24 cellular contexts compared by ENCODE assay signal in the genomic region with DNA sequence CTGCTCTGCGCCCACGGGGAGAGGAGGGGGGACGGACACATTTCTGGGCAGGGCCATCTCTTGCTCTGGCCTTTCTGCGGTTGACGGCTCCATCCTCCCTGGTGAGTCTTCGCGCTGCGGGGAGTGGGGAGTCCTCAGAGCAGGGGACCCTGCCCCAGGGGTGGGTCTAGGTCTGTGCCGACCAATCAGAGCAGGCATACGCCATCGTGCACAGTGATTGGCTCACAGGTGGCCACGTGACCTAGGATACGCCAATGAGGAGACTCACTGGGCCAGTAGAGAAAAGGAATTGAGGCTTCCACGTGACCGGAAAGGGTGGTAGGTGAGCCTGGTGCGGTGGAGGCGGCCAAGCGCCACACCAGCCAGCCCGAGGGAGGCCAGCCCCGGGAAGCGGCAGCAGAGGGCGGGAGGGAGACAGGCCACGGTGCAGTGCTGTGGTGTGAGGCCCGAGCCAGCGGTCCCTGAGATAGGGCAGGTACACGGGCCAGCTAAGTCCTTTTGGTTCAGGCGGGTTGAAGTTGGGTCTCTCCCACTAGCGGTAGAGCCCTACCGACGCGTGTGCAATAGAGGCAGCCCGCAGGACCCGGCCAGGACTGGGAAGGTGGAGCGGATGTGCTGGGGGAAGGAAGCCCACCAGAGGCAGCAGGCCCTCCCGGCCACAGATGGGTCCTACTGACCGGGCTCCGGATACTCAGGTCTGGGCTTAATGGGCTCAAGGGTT.
DNase-seq lines count a peak whose midpoint lies in the region; ATAC-seq, FAIRE-seq and TF ChIP-seq lines count a peak whose summit lies in the region.
"Had no signal": no experiment of that assay in that cellular context is flagged by ENCODE, and none has a peak within 500 bp of the region (broad histone marks: within the 10 kb centered on the region; RNA-seq: fewer than 3 reads in every experiment).

No MANE protein-coding gene starts in this region.

- H3K4me3 ChIP-seq in heart right ventricle (no peak overlapping the region), K562 (no peak overlapping the region), esophagus muscularis mucosa (no peak overlapping the region)
- H3K4me3 ChIP-seq: smooth muscle cell had no signal

- POLR2A ChIA-PET in K562 (lab: Yijun Ruan, JAX) = no interaction called here

- H3K9me3 ChIP-seq in heart right ventricle = no peaks in the 10 kb centered on the region
- H3K9me3 ChIP-seq in K562 (replicated peaks; ENCODE audit: control insufficient read depth, insufficient read depth, low read depth, low read length) = peaks cover 2% of the 10 kb centered on the region; the same call in 1 of the 2 replicates
- H3K9me3 ChIP-seq in esophagus muscularis mucosa = no peaks in the 10 kb centered on the region

- no peaks in the 10 kb centered on the region for H3K36me3 ChIP-seq in heart right ventricle
- no peaks in the 10 kb centered on the region for H3K36me3 ChIP-seq in K562 (ENCODE audit: control insufficient read depth, insufficient read depth, low read length)
- no peaks in the 10 kb centered on the region for H3K36me3 ChIP-seq in esophagus muscularis mucosa

- H3K9me1 ChIP-seq in K562 (ENCODE audit: control insufficient read depth, insufficient read depth, low read length) = no peaks in the 10 kb centered on the region

- H3K4me2 ChIP-seq in K562 (ENCODE audit: insufficient read depth, low read length) = no peak overlapping the region
- H3K4me2 ChIP-seq: KMS-11, smooth muscle cell had no signal

- no peaks in the 10 kb centered on the region for H3K36me3 Mint-ChIP-seq in natural killer cell
- H3K36me3 Mint-ChIP-seq: activated naive CD8-positive, alpha-beta T cell; naive thymus-derived CD4-positive, alpha-beta T cell had no signal

- H3K27ac ChIP-seq in heart right ventricle (no peak overlapping the region), K562 (ENCODE audit: extremely low read depth, low read depth, low read length) (no peak overlapping the region), caudate nucleus (ENCODE audit: low read depth, low read length) (no peak overlapping the region), esophagus muscularis mucosa (replicated peaks in 1 of 4) (no peak overlapping the region)
- H3K27ac ChIP-seq: KMS-11 had no signal

- in situ Hi-C loops in K562 (cut with MboI) = no loop called here

- H3K27me3 Mint-ChIP-seq in natural killer cell (ENCODE audit: low read depth in 2 of 2) = peaks cover 0 to 3% of the 10 kb centered on the region in 2 donors

- DNase-seq in left cardiac atrium = peak; percentile 15
- DNase-seq in heart right ventricle = no peak
- peak in 2 of 4 experiments; percentile 43 to 58 for DNase-seq in K562 (ENCODE audit: extremely low read depth in 1 of 4, low spot score in 3 of 4)
- DNase-seq in natural killer cell = peak; percentile 9
- peak; percentile 97 for DNase-seq in urothelium cell line (ENCODE audit: low spot score)
- DNase-seq in caudate nucleus (lab: John Stamatoyannopoulos, UW) = no peak
- no peak for DNase-seq in esophagus muscularis mucosa (ENCODE audit: extremely low spot score)
- no peak for DNase-seq in COLO668 (lab: John Stamatoyannopoulos, UW; ENCODE audit: unreplicated experiment)
- DNase-seq: activated CD4-positive, alpha-beta T cell treated with anti-CD3 and anti-CD28 coated beads, Interleukin-2, amount 50 U/mL, for 1 hour; activated T-cell treated with anti-CD3 and anti-CD28 coated beads, Interleukin-2, amount 50 U/mL, for 24 hours; DMS153; HFFc6; mesenchymal stem cell; MV-4-11; NCI-H187 treated with DMSO at 0.1 percent for 48 hours; NCI-H446; stimulated activated CD4-positive, alpha-beta T cell treated with anti-CD3 and anti-CD28 coated beads, Interleukin-4, amount 100 ng/mL, for 4 hours had no signal

- peaks cover 0 to 33% (median 23%) of the 10 kb centered on the region in 7 donors for H3K27me3 ChIP-seq in heart right ventricle
- peaks cover 7 to 57% of the 10 kb centered on the region in 2 experiments; a peak in 4 of 5 replicates for H3K27me3 ChIP-seq in K562 (ENCODE audit: control insufficient read depth in 2 of 2, insufficient read depth in 2 of 2, low read length in 2 of 2)
- peaks cover 0 to 66% (median 0%) of the 10 kb centered on the region in 4 donors for H3K27me3 ChIP-seq in esophagus muscularis mucosa

- no peak for TF ChIP-seq RAD21 in K562 (CRISPR knock-in tag; conservative IDR thresholded peaks at IDR 0.05 in 1 of 2, IDR thresholded peaks at IDR 0.05 in 1 of 2)

- H3K9me3 Mint-ChIP-seq in natural killer cell = no peaks in the 10 kb centered on the region
- H3K9me3 Mint-ChIP-seq: activated T-cell treated with anti-CD3 and anti-CD28 coated beads, Interleukin-2, amount 50 U/mL, for 24 hours; naive thymus-derived CD4-positive, alpha-beta T cell had no signal

- no peak for TF ChIP-seq POLR2A in K562 (conservative IDR thresholded peaks at IDR 0.05)
- TF ChIP-seq POLR2A in esophagus muscularis mucosa (IDR thresholded peaks at IDR 0.05; ENCODE audit: low read depth) = no peak

- H3K27ac Mint-ChIP-seq in natural killer cell = no peak overlapping the region
- H3K27ac Mint-ChIP-seq: activated naive CD8-positive, alpha-beta T cell; activated T-cell treated with anti-CD3 and anti-CD28 coated beads, Interleukin-2, amount 50 U/mL, for 24 hours; HFFc6; naive thymus-derived CD4-positive, alpha-beta T cell; progenitor cell of endocrine pancreas had no signal

- no peaks in the 10 kb centered on the region for H4K20me1 ChIP-seq in K562 (replicated peaks; ENCODE audit: control insufficient read depth, insufficient read depth, low read length)

- H3K79me2 ChIP-seq in K562 (ENCODE audit: control insufficient read depth, insufficient read depth, low read length) = no peaks in the 10 kb centered on the region

- H3K4me3 Mint-ChIP-seq in natural killer cell = no peak overlapping the region
- H3K4me3 Mint-ChIP-seq: activated naive CD8-positive, alpha-beta T cell; activated T-cell treated with anti-CD3 and anti-CD28 coated beads, Interleukin-2, amount 50 U/mL, for 24 hours; HFFc6; naive thymus-derived CD4-positive, alpha-beta T cell had no signal

- ATAC-seq in left cardiac atrium (no peak), heart right ventricle (no peak), K562 (peak; percentile 29; the same call in 2 of the 3 replicates), natural killer cell (no peak)
- ATAC-seq: naive thymus-derived CD4-positive, alpha-beta T cell had no signal

- WGBS in heart right ventricle, 2 donors = 88 to 91% methylated on average over 37 of the region's 37 CpGs
- 50% methylated on average over 21 of the region's 37 CpGs for WGBS in K562 (ENCODE audit: insufficient coverage, low coverage, missing lambda C conversion rate)
- WGBS in esophagus muscularis mucosa = 93% methylated on average over 31 of the region's 37 CpGs

- CTCF ChIA-PET in K562 (lab: Yijun Ruan, JAX; ENCODE audit: low intra/inter-chr PET ratio) = no interaction called here

- TF ChIP-seq CTCF in heart right ventricle (IDR thresholded peaks at IDR 0.05) = no peak
- TF ChIP-seq CTCF in K562 (IDR thresholded peaks at IDR 0.05 in 2 of 3, conservative IDR thresholded peaks at IDR 0.05 in 1 of 3; ENCODE audit: insufficient read depth in 2 of 3, low read depth in 1 of 3, low read length in 3 of 3) = no peak
- no peak for TF ChIP-seq CTCF in natural killer cell (IDR thresholded peaks at IDR 0.05)
- no peak for TF ChIP-seq CTCF in esophagus muscularis mucosa (IDR thresholded peaks at IDR 0.05)

- no peak for FAIRE-seq in K562 (lab: Jason Lieb, UNC)
- peak; percentile 97 for FAIRE-seq in urothelium cell line (lab: Jason Lieb, UNC)
- FAIRE-seq: endometrium, keratinocyte had no signal

- H3K4me1 ChIP-seq in heart right ventricle (peaks cover 0 to 5% (median 0%) of the 10 kb centered on the region in 9 donors), K562 (replicated peaks in 1 of 2; ENCODE audit: control insufficient read depth in 2 of 2, insufficient read depth in 2 of 2, low read length in 2 of 2) (peaks cover 0 to 27% of the 10 kb centered on the region in 2 experiments; a peak in 2 of 5 replicates), esophagus muscularis mucosa (peaks cover 0 to 6% (median 0%) of the 10 kb centered on the region in 4 donors)

- H3K9ac ChIP-seq in K562 (ENCODE audit: insufficient read depth in 1 of 2, low read depth in 2 of 2, low read length in 2 of 2) = no peak overlapping the region
- H3K9ac ChIP-seq: KMS-11 had no signal

- no TSS peak for BruUV-seq in K562 (replicated peaks; lab: Mats Ljungman, UMichigan)

- H3K4me1 Mint-ChIP-seq in natural killer cell = peaks cover 10 to 23% of the 10 kb centered on the region in 2 donors

- TF ChIP-seq EP300 in K562 (IDR thresholded peaks at IDR 0.05; ENCODE audit: low read length) (no peak), esophagus muscularis mucosa (IDR thresholded peaks at IDR 0.05) (no peak)

- no peak overlapping the region for H2AFZ ChIP-seq in K562 (ENCODE audit: low read depth, low read length)

- intact Hi-C loops in left cardiac atrium (cut with DNase I) (loop anchor here in 1 of 2 donors (10.0 kb wide), 1 partner anchor 328 kb away; no protein-coding TSS in a partner anchor), heart right ventricle (cut with DNase I) (loop anchor here in 2 of 10 donors (10.0 kb wide), 2 partner anchors 78 to 328 kb away; no protein-coding TSS in a partner anchor), K562 (cut with micrococcal nuclease) (no loop called here), natural killer cell (cut with micrococcal nuclease) (no loop called here), esophagus muscularis mucosa (cut with DNase I) (no loop called here)

TF ChIP-seq in K562, 482 proteins besides CTCF, POLR2A, EP300 and RAD21 (continues in another document):
- TF ChIP-seq ZNF140 (CRISPR knock-in tag; IDR thresholded peaks at IDR 0.05) (no peak), L3MBTL2 (IDR thresholded peaks at IDR 0.05) (peak; percentile 52; the same call in 1 of the 2 replicates), NFYB (IDR thresholded peaks at IDR 0.05; ENCODE audit: extremely low read depth, insufficient read length) (peak; percentile 16)
- TF ChIP-seq, protein P1, sequence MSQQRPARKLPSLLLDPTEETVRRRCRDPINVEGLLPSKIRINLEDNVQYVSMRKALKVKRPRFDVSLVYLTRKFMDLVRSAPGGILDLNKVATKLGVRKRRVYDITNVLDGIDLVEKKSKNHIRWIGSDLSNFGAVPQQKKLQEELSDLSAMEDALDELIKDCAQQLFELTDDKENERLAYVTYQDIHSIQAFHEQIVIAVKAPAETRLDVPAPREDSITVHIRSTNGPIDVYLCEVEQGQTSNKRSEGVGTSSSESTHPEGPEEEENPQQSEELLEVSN (IDR thresholded peaks at IDR 0.05; ENCODE audit: borderline replicate concordance in 1 of 2, extremely low read depth in 1 of 2, insufficient read depth in 1 of 2, insufficient read length in 1 of 2, low read depth in 1 of 2, low read length in 1 of 2, poor library complexity in 1 of 2, severe bottlenecking in 1 of 2) = peak; percentile 25 to 61
- TF ChIP-seq, protein P2, sequence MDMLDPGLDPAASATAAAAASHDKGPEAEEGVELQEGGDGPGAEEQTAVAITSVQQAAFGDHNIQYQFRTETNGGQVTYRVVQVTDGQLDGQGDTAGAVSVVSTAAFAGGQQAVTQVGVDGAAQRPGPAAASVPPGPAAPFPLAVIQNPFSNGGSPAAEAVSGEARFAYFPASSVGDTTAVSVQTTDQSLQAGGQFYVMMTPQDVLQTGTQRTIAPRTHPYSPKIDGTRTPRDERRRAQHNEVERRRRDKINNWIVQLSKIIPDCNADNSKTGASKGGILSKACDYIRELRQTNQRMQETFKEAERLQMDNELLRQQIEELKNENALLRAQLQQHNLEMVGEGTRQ (CRISPR knock-in tag; IDR thresholded peaks at IDR 0.05) = peak; percentile 86

Comparison
In these comparisons a context has a peak if more than half of its experiments do, and no peak if none do; other contexts are left out.
1. DNase-seq: peak in left cardiac atrium (single experiment), natural killer cell (single experiment) and urothelium cell line (single experiment); none in heart right ventricle (0 of 2), caudate nucleus (0 of 61), esophagus muscularis mucosa (single experiment) and COLO668 (single experiment).